Comparison of ENCODE assay signal across 10 cellular contexts in genomic region chr1:20575544-20576056, GRCh38. TPM values are rescaled to one million over a fixed set of nuclear protein-coding genes. Genes with fewer than 3 reads are reported as not detected.
DNase-seq lines count a peak whose midpoint lies in the region; ATAC-seq and TF ChIP-seq lines count a peak whose summit lies in the region.
"Had no signal": no experiment of that assay in that cellular context is flagged by ENCODE, and none has a peak within 500 bp of the region (broad histone marks: within the 10 kb centered on the region; RNA-seq: fewer than 3 reads in every experiment).

No MANE protein-coding gene starts in this region.

- peak; percentile 0 for DNase-seq in stimulated activated CD4-positive, alpha-beta T cell treated with anti-CD3 and anti-CD28 coated beads, Interleukin-2, amount 100 ng/mL, for 4 hours (ENCODE audit: low read depth)
- no peak for DNase-seq in stimulated activated CD4-positive, alpha-beta T cell treated with anti-CD3 and anti-CD28 coated beads, Interleukin-1b, Interleukin-23, amount 100 ng/mL, for 48 hours
- DNase-seq in lower lobe of right lung (no peak), NCI-H2081 treated with DMSO at 0.1 percent for 48 hours (lab: John Stamatoyannopoulos, UW) (no peak), activated gamma-delta T cell treated with Interleukin-2 at 50 U/mL for 16 hours (no peak)
- no peak for DNase-seq in T-helper 2 cell treated with Interferon-gamma antibody and Interleukin-4, amounts not matched to agents 5 μg/mL and 100 μg/mL, for 36 hours (ENCODE audit: low spot score)
- DNase-seq: NCI-H1417 treated with DMSO at 0.1 percent for 48 hours had no signal

- H3K4me1 ChIP-seq in lower lobe of right lung: no peaks in the 10 kb centered on the region

- peaks cover 8% of the 10 kb centered on the region for H3K27me3 Mint-ChIP-seq in T-helper 2 cell treated with Interferon-gamma antibody and Interleukin-4, amounts not matched to agents 5 μg/mL and 100 μg/mL, for 36 hours (ENCODE audit: low read depth)

- H3K9me3 Mint-ChIP-seq in T-helper 2 cell treated with Interferon-gamma antibody and Interleukin-4, amounts not matched to agents 5 μg/mL and 100 μg/mL, for 36 hours: peaks cover 5% of the 10 kb centered on the region

- H3K4me3 ChIP-seq in lower lobe of right lung: no peak overlapping the region

- peak; percentile 35 to 40 for ATAC-seq in lower lobe of right lung
- no peak for ATAC-seq in HG02885 (IDR thresholded peaks at IDR 0.05; ENCODE audit: poor library complexity, unreplicated experiment)

- intact Hi-C loops in lower lobe of right lung (cut with DNase I): no loop called here

- no peaks in the 10 kb centered on the region for H3K36me3 ChIP-seq in lower lobe of right lung

- H3K27me3 ChIP-seq in lower lobe of right lung (ENCODE audit: low read depth): peaks cover 21% of the 10 kb centered on the region

- TF ChIP-seq CTCF in VCaP (conservative IDR thresholded peaks at IDR 0.05): peak; percentile 2; the same call in 1 of the 2 replicates
- TF ChIP-seq CTCF in lower lobe of right lung (IDR thresholded peaks at IDR 0.05): no peak

- H3K36me3 Mint-ChIP-seq in T-helper 2 cell treated with Interferon-gamma antibody and Interleukin-4, amounts not matched to agents 5 μg/mL and 100 μg/mL, for 36 hours (ENCODE audit: low read depth): no peaks in the 10 kb centered on the region

- H3K27ac ChIP-seq in VCaP (no peak overlapping the region), lower lobe of right lung (no peak overlapping the region)

- no peaks in the 10 kb centered on the region for H3K4me1 Mint-ChIP-seq in T-helper 2 cell treated with Interferon-gamma antibody and Interleukin-4, amounts not matched to agents 5 μg/mL and 100 μg/mL, for 36 hours (ENCODE audit: low read depth)

- no peak overlapping the region for H3K27ac Mint-ChIP-seq in T-helper 2 cell treated with Interferon-gamma antibody and Interleukin-4, amounts not matched to agents 5 μg/mL and 100 μg/mL, for 36 hours

- no peaks in the 10 kb centered on the region for H3K9me3 ChIP-seq in lower lobe of right lung

- H3K4me3 Mint-ChIP-seq in T-helper 2 cell treated with Interferon-gamma antibody and Interleukin-4, amounts not matched to agents 5 μg/mL and 100 μg/mL, for 36 hours: no peak overlapping the region

RNA-seq across cellular contexts. Expression of gene CDA, which starts 13.3 kb away (rescaled TPM):
- total RNA-seq in lower lobe of right lung: 5.3 TPM
- total RNA-seq: LHCN-M2 had no signal

RNA-seq across cellular contexts. Expression of gene FAM43B, which starts 23.2 kb away (rescaled TPM):
- total RNA-seq in lower lobe of right lung: 0.38 TPM

RNA-seq across cellular contexts. Expression of gene PINK1, which starts 57.7 kb away (rescaled TPM):
- 57.2 TPM for total RNA-seq in lower lobe of right lung
